In the genomic region with DNA sequence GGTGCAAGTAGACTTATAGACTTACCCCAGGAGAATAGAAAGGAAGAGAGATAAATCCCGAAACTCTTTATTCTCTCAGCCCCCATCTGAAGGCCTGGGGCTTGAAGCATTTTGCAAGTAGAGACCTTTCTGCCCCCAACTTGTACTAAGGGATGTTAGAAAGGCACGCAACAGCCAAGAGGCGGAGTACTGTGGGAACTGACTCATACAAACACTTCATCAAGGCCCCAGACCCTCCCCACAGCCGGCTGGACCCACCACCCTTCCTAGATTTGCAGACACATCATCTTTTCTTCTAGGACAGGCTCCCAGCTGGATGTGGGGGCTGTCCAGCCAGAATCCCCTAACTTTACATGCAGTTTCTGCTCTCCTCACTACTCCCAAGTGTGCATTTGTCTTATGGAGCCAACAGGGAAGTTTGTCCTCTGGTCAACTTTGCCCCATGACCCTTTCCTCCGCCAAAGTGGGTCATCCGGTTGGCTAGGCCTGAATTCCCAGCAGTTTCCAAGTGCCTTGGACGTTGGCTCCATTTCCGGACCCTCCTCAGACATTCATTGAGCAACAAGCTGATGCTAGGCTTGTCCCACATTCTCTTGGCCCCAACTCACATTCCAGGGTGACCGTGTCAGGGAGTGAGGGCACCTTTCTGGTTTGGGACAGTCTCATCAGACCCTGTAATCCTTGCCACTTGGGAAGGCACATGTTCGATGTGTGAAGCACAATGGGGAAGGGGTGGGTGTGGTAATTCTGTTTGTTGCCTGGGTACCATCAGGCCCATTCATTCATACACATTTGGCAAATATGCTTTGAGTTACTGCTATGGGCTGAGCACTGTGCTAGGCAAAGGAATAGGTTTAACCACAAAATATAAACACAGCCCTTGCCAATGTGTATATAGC, we compare ENCODE assay signal across 13 cellular contexts.
DNase-seq lines count a peak whose midpoint lies in the region; ATAC-seq and TF ChIP-seq lines count a peak whose summit lies in the region.
"Had no signal": no experiment of that assay in that cellular context is flagged by ENCODE, and none has a peak within 500 bp of the region (broad histone marks: within the 10 kb centered on the region; RNA-seq: fewer than 3 reads in every experiment).

No MANE protein-coding gene starts in this region.

- no peak overlapping the region for H2AFZ ChIP-seq in GM23248

- ATAC-seq in right cardiac atrium (peak; percentile 76 to 84), GM21390 (IDR thresholded peaks at IDR 0.05; ENCODE audit: unreplicated experiment) (no peak), HG02938 (IDR thresholded peaks at IDR 0.05; ENCODE audit: unreplicated experiment) (no peak)
- ATAC-seq: activated T-helper 17 cell treated with anti-CD3 and anti-CD28 coated beads, Interleukin-2, amount 50 U/mL, for 72 hours; CD8-positive, alpha-beta T cell had no signal

- peaks cover 39% of the 10 kb centered on the region for H3K4me1 ChIP-seq in GM23248 (ENCODE audit: insufficient read depth)
- H3K4me1 ChIP-seq in right cardiac atrium (ENCODE audit: control insufficient read depth, insufficient read depth, low read length): peaks cover 30% of the 10 kb centered on the region

- in situ Hi-C loops in GM23248 (cut with MboI) (no loop called here), brain microvascular endothelial cell (cut with HindIII; ENCODE audit: low pct_ligation_motif_present, low sequenced_read_pairs) (no loop called here)

- no peaks in the 10 kb centered on the region for H3K9me2 ChIP-seq in GM23248 (ENCODE audit: insufficient read depth)

- H3F3A ChIP-seq in GM23248 (ENCODE audit: insufficient read depth): peaks cover 20% of the 10 kb centered on the region

- H3K27ac ChIP-seq in GM23248 (peak overlapping the region; percentile 44), brain microvascular endothelial cell (peak overlapping the region; percentile 72), right cardiac atrium (ENCODE audit: low read length) (peak overlapping the region; percentile 77)

- no peak overlapping the region for H3K9ac ChIP-seq in GM23248

- H3K9me3 ChIP-seq in GM23248 (ENCODE audit: low read depth) (no peaks in the 10 kb centered on the region), right cardiac atrium (ENCODE audit: control insufficient read depth, low read length) (no peaks in the 10 kb centered on the region)

- H4K20me1 ChIP-seq in GM23248 (ENCODE audit: insufficient read depth): no peaks in the 10 kb centered on the region

- H3K4me2 ChIP-seq in GM23248 (ENCODE audit: unreplicated experiment): no peak overlapping the region

- H3K79me2 ChIP-seq in GM23248 (ENCODE audit: insufficient read depth): no peaks in the 10 kb centered on the region

- intact Hi-C loops in right cardiac atrium (cut with DNase I): no loop called here

- 69 to 73% methylated on average over 10 of the region's 10 CpGs for WGBS in GM23248 (ENCODE audit: low coverage in 1 of 2, low lambda C conversion rate in 2 of 2, missing lambda C conversion rate in 2 of 2), 2 experiments
- 45% methylated on average over 10 of the region's 10 CpGs for WGBS in right cardiac atrium

- DNase-seq in GM23248: peak; percentile 62
- DNase-seq in brain microvascular endothelial cell: peak; percentile 54
- DNase-seq in right cardiac atrium: peak; percentile 82 to 84 (median 82)
- DNase-seq in skeletal muscle cell (ENCODE audit: low read depth): peak; percentile 71
- no peak for DNase-seq in activated T-cell treated with anti-CD3 and anti-CD28 coated beads, Interleukin-2, amount 50 U/mL, for 48 hours
- DNase-seq in activated effector memory CD4-positive, alpha-beta T cell treated with Interleukin-2 at 50 U/mL for 16 hours: no peak
- DNase-seq: activated B cell treated with CpG ODN at 0.5 μM for 24 hours; CD8-positive, alpha-beta T cell; NCI-H510A; stimulated activated CD4-positive, alpha-beta T cell treated with anti-CD3 and anti-CD28 coated beads, Interleukin-4, amount 100 ng/mL, for 4 hours had no signal

- H3K27me3 ChIP-seq in GM23248 (replicated peaks; ENCODE audit: insufficient read depth) (no peaks in the 10 kb centered on the region), brain microvascular endothelial cell (replicated peaks) (no peaks in the 10 kb centered on the region), right cardiac atrium (ENCODE audit: control insufficient read depth, insufficient read depth) (no peaks in the 10 kb centered on the region)

- H3K36me3 ChIP-seq in GM23248 (ENCODE audit: low read depth) (peaks cover 10% of the 10 kb centered on the region; the same call in 1 of the 2 replicates), brain microvascular endothelial cell (replicated peaks) (peaks cover 7% of the 10 kb centered on the region)

- TF ChIP-seq CTCF in brain microvascular endothelial cell (IDR thresholded peaks at IDR 0.05; ENCODE audit: low read depth, low read length, missing control alignments): no peak

- no peak overlapping the region for H3K4me3 ChIP-seq in GM23248
- H3K4me3 ChIP-seq in brain microvascular endothelial cell (ENCODE audit: low read depth, low read length): no peak overlapping the region
- H3K4me3 ChIP-seq in right cardiac atrium (ENCODE audit: low read length): no peak overlapping the region
- no peak overlapping the region for H3K4me3 ChIP-seq in skeletal muscle cell (ENCODE audit: low read depth, low read length)

Comparison
In these comparisons a context has a peak if more than half of its experiments do, and no peak if none do; other contexts are left out.
1. DNase-seq: peak in GM23248 (single experiment), brain microvascular endothelial cell (single experiment), right cardiac atrium (3 of 3) and skeletal muscle cell (single experiment); none in activated T-cell treated with anti-CD3 and anti-CD28 coated beads, Interleukin-2, amount 50 U/mL, for 48 hours (0 of 2) and activated effector memory CD4-positive, alpha-beta T cell treated with Interleukin-2 at 50 U/mL for 16 hours (single experiment).
2. ATAC-seq: peak in right cardiac atrium (2 of 2); none in GM21390 (single experiment) and HG02938 (single experiment).
3. Peak in every context shown above with its lines, with median percentiles within 50 percentile points of each other: H3K27ac ChIP-seq.